Comparison of ENCODE assay signal across 21 cellular contexts in genomic region chr2:226380679-226381078, GRCh38.
DNase-seq lines count a peak whose midpoint lies in the region; ATAC-seq, FAIRE-seq and TF ChIP-seq lines count a peak whose summit lies in the region.
"Had no signal": no experiment of that assay in that cellular context is flagged by ENCODE, and none has a peak within 500 bp of the region (broad histone marks: within the 10 kb centered on the region; RNA-seq: fewer than 3 reads in every experiment).

No MANE protein-coding gene starts in this region.

- no peak overlapping the region for H2BK120ac ChIP-seq in H1 (replicated peaks; ENCODE audit: low read depth, low read length)

- H2BK12ac ChIP-seq in H1 (ENCODE audit: low read depth, low read length): peak overlapping the region; percentile 39; the same call in 1 of the 2 replicates

- BruUV-seq in MCF 10A (replicated peaks; lab: Mats Ljungman, UMichigan): no TSS peak

- TF ChIP-seq POLR2A in H1 (IDR thresholded peaks at IDR 0.05; ENCODE audit: control extremely low read depth in 1 of 2, low read depth in 2 of 2, low read length in 2 of 2) (no peak), gastrocnemius medialis (IDR thresholded peaks at IDR 0.05) (no peak)

- H3K18ac ChIP-seq in H1 (ENCODE audit: extremely low read depth, low read length): no peak overlapping the region

- WGBS in H1 (ENCODE audit: extremely low coverage in 1 of 2, insufficient coverage in 1 of 2, insufficient read length in 1 of 2, insufficient replicate concordance in 2 of 2, low coverage in 1 of 2, low lambda C conversion rate in 2 of 2, missing lambda C conversion rate in 1 of 2), 2 experiments: 94% methylated on average over 6 of the region's 6 CpGs; no CpG with 5 or more reads in 1 of the 2 experiments

- no peak overlapping the region for H4K5ac ChIP-seq in H1 (ENCODE audit: insufficient read length, low read depth, low read length)

- no peak overlapping the region for H4K8ac ChIP-seq in H1 (ENCODE audit: extremely low read depth, insufficient read depth, low read length)

- H3K23me2 ChIP-seq in H1 (ENCODE audit: low read depth, low read length): no peaks in the 10 kb centered on the region

- no peaks in the 10 kb centered on the region for H3K36me3 ChIP-seq in right atrium auricular region
- no peaks in the 10 kb centered on the region for H3K36me3 ChIP-seq in H1 (ENCODE audit: control insufficient read depth in 2 of 4, insufficient read depth in 4 of 4, low read length in 3 of 4)
- H3K36me3 ChIP-seq in gastrocnemius medialis: no peaks in the 10 kb centered on the region
- H3K36me3 ChIP-seq: BLaER1 had no signal

- H3K4me3 ChIP-seq in right atrium auricular region (no peak overlapping the region), H1 (ENCODE audit: extremely low read depth in 1 of 4, insufficient read depth in 2 of 4, low read depth in 3 of 4, low read length in 4 of 4) (no peak overlapping the region), gastrocnemius medialis (no peak overlapping the region)
- H3K4me3 ChIP-seq: BLaER1, GM12878 had no signal

- H2BK20ac ChIP-seq in H1 (ENCODE audit: low read length): no peak overlapping the region

- no peak overlapping the region for H2AK5ac ChIP-seq in H1 (ENCODE audit: low read depth, low read length)

- TF ChIP-seq CTCF in right atrium auricular region (IDR thresholded peaks at IDR 0.05): no peak
- no peak for TF ChIP-seq CTCF in H1 (IDR thresholded peaks at IDR 0.05; ENCODE audit: control extremely low read depth in 1 of 3, insufficient read depth in 1 of 3, low read depth in 1 of 3, low read length in 3 of 3)
- TF ChIP-seq CTCF in gastrocnemius medialis (IDR thresholded peaks at IDR 0.05 in 4 of 5, conservative IDR thresholded peaks at IDR 0.05 in 1 of 5): no peak
- no peak for TF ChIP-seq CTCF in MCF 10A (IDR thresholded peaks at IDR 0.05; ENCODE audit: unreplicated experiment)
- TF ChIP-seq CTCF in CD4-positive, alpha-beta T cell (IDR thresholded peaks at IDR 0.05): no peak

- in situ Hi-C loops in gastrocnemius medialis (cut with MboI; ENCODE audit: low sequenced_read_pairs in 4 of 4): no loop called here

- POLR2A ChIA-PET in H1 (lab: Charles Lee; ENCODE audit: partially characterized antibody): no interaction called here
- POLR2A ChIA-PET in MCF 10A (lab: Yijun Ruan, JAX): no interaction called here
- POLR2A ChIA-PET in CD4-positive, alpha-beta T cell (lab: Charles Lee): no interaction called here

- H3K27ac Mint-ChIP-seq in MCF 10A (ENCODE audit: low read depth, unreplicated experiment): no peak overlapping the region
- H3K27ac Mint-ChIP-seq in CD4-positive, alpha-beta T cell: no peak overlapping the region
- H3K27ac Mint-ChIP-seq: CD8-positive, alpha-beta memory T cell had no signal

- no peak overlapping the region for H2BK15ac ChIP-seq in H1 (ENCODE audit: low read length)

- peaks cover 7% of the 10 kb centered on the region for H3K9me3 Mint-ChIP-seq in MCF 10A (ENCODE audit: unreplicated experiment)
- H3K9me3 Mint-ChIP-seq in CD4-positive, alpha-beta T cell: no peaks in the 10 kb centered on the region
- H3K9me3 Mint-ChIP-seq: CD8-positive, alpha-beta memory T cell had no signal

- no peak for FAIRE-seq in H1 (lab: Jason Lieb, UNC)
- FAIRE-seq: GM12878, GM19239 had no signal

- no peak overlapping the region for H4K91ac ChIP-seq in H1 (replicated peaks; ENCODE audit: insufficient read length, low read length)

- no peak for DNase-seq in Right ventricle myocardium inferior (ENCODE audit: missing footprints)
- no peak for DNase-seq in right atrium auricular region (ENCODE audit: low spot score)
- DNase-seq in H1 (ENCODE audit: low read depth in 1 of 2, low spot score in 2 of 2): no peak
- DNase-seq in left ventricle myocardium superior: peak; percentile 27
- DNase-seq in gastrocnemius medialis: peak; percentile 4 to 54
- DNase-seq in MCF 10A (ENCODE audit: unreplicated experiment): no peak
- DNase-seq in CD4-positive, alpha-beta T cell: no peak
- no peak for DNase-seq in NCI-H1105 treated with DMSO at 0.1 percent for 48 hours (lab: John Stamatoyannopoulos, UW)
- DNase-seq: 8988T; CD8-positive, alpha-beta memory T cell; COR-L47; DMS 273 treated with DMSO at 0.1 percent for 48 hours; DMS53; DND-41; EL; HCEC 1CT; IMR-90 had no signal

- no peak overlapping the region for H3K4ac ChIP-seq in H1 (replicated peaks; ENCODE audit: insufficient read length, low read depth, low read length)

- H3K27me3 ChIP-seq in right atrium auricular region (no peaks in the 10 kb centered on the region), H1 (replicated peaks in 1 of 4; ENCODE audit: control insufficient read depth in 3 of 4, extremely low read depth in 1 of 4, insufficient read depth in 3 of 4, low read length in 3 of 4) (no peaks in the 10 kb centered on the region), gastrocnemius medialis (no peaks in the 10 kb centered on the region)
- H3K27me3 ChIP-seq in CD4-positive, alpha-beta T cell (ENCODE audit: control insufficient read depth, insufficient read depth, low read length): no peaks in the 10 kb centered on the region
- H3K27me3 ChIP-seq: BLaER1 had no signal

- ATAC-seq in Right ventricle myocardium inferior (peak; percentile 93), left ventricle myocardium superior (peak; percentile 92), gastrocnemius medialis (peak; percentile 46 to 58)
- ATAC-seq in CD4-positive, alpha-beta T cell (ENCODE audit: poor library complexity): no peak
- ATAC-seq: GM12878 had no signal

- no peak overlapping the region for H2BK5ac ChIP-seq in H1 (ENCODE audit: low read depth, low read length)

- no peaks in the 10 kb centered on the region for H3K27me3 Mint-ChIP-seq in MCF 10A (ENCODE audit: insufficient read depth, unreplicated experiment)
- H3K27me3 Mint-ChIP-seq in CD4-positive, alpha-beta T cell: peaks cover 15% of the 10 kb centered on the region

- H3K79me2 ChIP-seq in H1 (ENCODE audit: control insufficient read depth in 1 of 2, insufficient read depth in 2 of 2, low read length in 2 of 2): no peaks in the 10 kb centered on the region

- intact Hi-C loops in Right ventricle myocardium inferior (cut with DNase I) (no loop called here), left ventricle myocardium superior (cut with micrococcal nuclease) (no loop called here), gastrocnemius medialis (cut with DNase I; ENCODE audit: low total_unique reads) (no loop called here), MCF 10A (cut with micrococcal nuclease) (no loop called here)
- intact Hi-C loops in CD4-positive, alpha-beta T cell (cut with DNase I, micrococcal nuclease): no loop called here

- H3K4me3 Mint-ChIP-seq in MCF 10A (ENCODE audit: unreplicated experiment): no peak overlapping the region
- H3K4me3 Mint-ChIP-seq in CD4-positive, alpha-beta T cell: no peak overlapping the region
- H3K4me3 Mint-ChIP-seq: CD8-positive, alpha-beta memory T cell had no signal

- no peaks in the 10 kb centered on the region for H3K79me1 ChIP-seq in H1 (ENCODE audit: low read depth, low read length)

- peaks cover 5% of the 10 kb centered on the region for H3K4me1 Mint-ChIP-seq in MCF 10A (ENCODE audit: insufficient read depth, unreplicated experiment)
- no peaks in the 10 kb centered on the region for H3K4me1 Mint-ChIP-seq in CD4-positive, alpha-beta T cell (ENCODE audit: low read depth)
- H3K4me1 Mint-ChIP-seq: CD8-positive, alpha-beta memory T cell had no signal

- no peak for TF ChIP-seq RAD21 in H1 (IDR thresholded peaks at IDR 0.05 in 1 of 2, conservative IDR thresholded peaks at IDR 0.05 in 1 of 2; ENCODE audit: low read depth in 2 of 2, low read length in 2 of 2)

- H2AFZ ChIP-seq in H1 (ENCODE audit: low read length): no peak overlapping the region

- no peak for TF ChIP-seq EP300 in H1 (IDR thresholded peaks at IDR 0.05; ENCODE audit: borderline replicate concordance in 1 of 2, low read depth in 2 of 2, low read length in 2 of 2)

- H3K56ac ChIP-seq in H1 (replicated peaks; ENCODE audit: insufficient read length, low read depth, low read length): no peak overlapping the region

- no peaks in the 10 kb centered on the region for H4K20me1 ChIP-seq in H1 (replicated peaks in 1 of 2; ENCODE audit: control insufficient read depth in 1 of 2, insufficient read depth in 2 of 2, low read length in 2 of 2)
- H4K20me1 ChIP-seq: BLaER1 had no signal

- no peak overlapping the region for H3K23ac ChIP-seq in H1 (ENCODE audit: insufficient read length)

- H3K9ac ChIP-seq in H1 (replicated peaks in 1 of 4; ENCODE audit: extremely low read depth in 1 of 4, low read depth in 3 of 4, low read length in 3 of 4): no peak overlapping the region
- H3K9ac ChIP-seq: BLaER1 had no signal

- H3K4me1 ChIP-seq in right atrium auricular region: no peaks in the 10 kb centered on the region
- H3K4me1 ChIP-seq in H1 (replicated peaks in 1 of 4; ENCODE audit: control insufficient read depth in 3 of 4, insufficient read depth in 4 of 4, low read length in 3 of 4): no peaks in the 10 kb centered on the region
- H3K4me1 ChIP-seq in gastrocnemius medialis: peaks cover 13 to 16% of the 10 kb centered on the region in 2 donors
- H3K4me1 ChIP-seq: BLaER1 had no signal

- H3K36me3 Mint-ChIP-seq in MCF 10A (ENCODE audit: insufficient read depth, unreplicated experiment): no peaks in the 10 kb centered on the region
- H3K36me3 Mint-ChIP-seq in CD4-positive, alpha-beta T cell (ENCODE audit: low read depth): no peaks in the 10 kb centered on the region
- H3K36me3 Mint-ChIP-seq: CD8-positive, alpha-beta memory T cell had no signal

- CTCF ChIA-PET in H1 (lab: Charles Lee; ENCODE audit: partially characterized antibody) (interaction anchor here (1.6 kb wide), 1 partner anchor 698 kb away, joined by 5 read pairs; no protein-coding TSS in a partner anchor), MCF 10A (lab: Yijun Ruan, JAX) (interaction anchor here (0.6 kb wide), 1 partner anchor 722 kb away, joined by 4 read pairs; no protein-coding TSS in a partner anchor)
- CTCF ChIA-PET in CD4-positive, alpha-beta T cell (lab: Charles Lee): no interaction called here

- H3K14ac ChIP-seq in H1 (ENCODE audit: insufficient read length): no peak overlapping the region

- H3K27ac ChIP-seq in right atrium auricular region (no peak overlapping the region), H1 (ENCODE audit: low read depth, low read length) (no peak overlapping the region), gastrocnemius medialis (no peak overlapping the region)
- H3K27ac ChIP-seq in CD4-positive, alpha-beta T cell (ENCODE audit: low read depth, low read length): no peak overlapping the region
- H3K27ac ChIP-seq: BLaER1, HL-60 had no signal

- no peak overlapping the region for H3K4me2 ChIP-seq in H1 (ENCODE audit: insufficient read depth in 1 of 2, low read depth in 2 of 2, low read length in 2 of 2)
- H3K4me2 ChIP-seq: BLaER1 had no signal

- H3K9me3 ChIP-seq in right atrium auricular region: no peaks in the 10 kb centered on the region
- no peaks in the 10 kb centered on the region for H3K9me3 ChIP-seq in H1 (ENCODE audit: insufficient read depth in 2 of 2, low read depth in 1 of 2, low read length in 1 of 2)
- H3K9me3 ChIP-seq in gastrocnemius medialis: no peaks in the 10 kb centered on the region
- no peaks in the 10 kb centered on the region for H3K9me3 ChIP-seq in CD4-positive, alpha-beta T cell (ENCODE audit: control insufficient read depth, low read length)
- H3K9me3 ChIP-seq: BLaER1 had no signal

Comparison
In these comparisons a context has a peak if more than half of its experiments do, and no peak if none do; other contexts are left out.
1. DNase-seq: peak in left ventricle myocardium superior (single experiment) and gastrocnemius medialis (2 of 2); none in Right ventricle myocardium inferior (single experiment), right atrium auricular region (single experiment), H1 (0 of 2), MCF 10A (single experiment), CD4-positive, alpha-beta T cell (0 of 10) and NCI-H1105 treated with DMSO at 0.1 percent for 48 hours (single experiment).